ENCODE assay signal across 8 cellular contexts in genomic region chr2:218186355-218186766, GRCh38. TPM values are rescaled to one million over a fixed set of nuclear protein-coding genes. Genes with fewer than 3 reads are reported as not detected.
DNase-seq lines count a peak whose midpoint lies in the region; ATAC-seq lines count a peak whose summit lies in the region.

No MANE protein-coding gene starts in this region.

- peak; percentile 76 for ATAC-seq in HG03280 (IDR thresholded peaks at IDR 0.05; ENCODE audit: unreplicated experiment)
- ATAC-seq in effector memory CD8-positive, alpha-beta T cell (replicated peaks) = peak; percentile 98
- no peak for ATAC-seq in GM19023 (IDR thresholded peaks at IDR 0.05; ENCODE audit: unreplicated experiment)

- no peaks in the 10 kb centered on the region for H3K36me3 Mint-ChIP-seq in activated CD4-positive, alpha-beta memory T cell treated with anti-CD3 and anti-CD28 coated beads, Interleukin-2, amount 10 ng/mL, durations not matched to agents 7 days and 5 days (ENCODE audit: low read depth)
- no peaks in the 10 kb centered on the region for H3K36me3 Mint-ChIP-seq in effector memory CD8-positive, alpha-beta T cell (ENCODE audit: insufficient read depth)

- H3K4me1 Mint-ChIP-seq in activated CD4-positive, alpha-beta memory T cell treated with anti-CD3 and anti-CD28 coated beads, Interleukin-2, amount 10 ng/mL, durations not matched to agents 7 days and 5 days = peaks cover 10% of the 10 kb centered on the region
- peaks cover 0 to 2% of the 10 kb centered on the region in 2 donors for H3K4me1 Mint-ChIP-seq in effector memory CD8-positive, alpha-beta T cell (ENCODE audit: low read depth in 2 of 2)

- DNase-seq in EH (ENCODE audit: low read depth) (peak; percentile 75), NCI-H748 treated with DMSO at 0.1 percent for 48 hours (lab: John Stamatoyannopoulos, UW) (peak; percentile 28), middle frontal gyrus (ENCODE audit: extremely low spot score, low spot score) (peak; percentile 50)
- DNase-seq in activated CD4-positive, alpha-beta memory T cell treated with anti-CD3 and anti-CD28 coated beads, Interleukin-2, amount 10 ng/mL, durations not matched to agents 7 days and 5 days = peak; percentile 75
- peak; percentile 61 to 72 (median 64) for DNase-seq in effector memory CD8-positive, alpha-beta T cell
- DNase-seq in stimulated activated CD8-positive, alpha-beta memory T cell treated with anti-CD3 and anti-CD28 coated beads, Interleukin-15, amount 100 ng/mL, for 24 hours (ENCODE audit: low read depth) = peak; percentile 6

- no peaks in the 10 kb centered on the region for H3K9me3 Mint-ChIP-seq in activated CD4-positive, alpha-beta memory T cell treated with anti-CD3 and anti-CD28 coated beads, Interleukin-2, amount 10 ng/mL, durations not matched to agents 7 days and 5 days
- no peaks in the 10 kb centered on the region for H3K9me3 Mint-ChIP-seq in effector memory CD8-positive, alpha-beta T cell

- POLR2A ChIA-PET in activated CD4-positive, alpha-beta memory T cell treated with anti-CD3 and anti-CD28 coated beads, Interleukin-2, amount 10 ng/mL, durations not matched to agents 7 days and 5 days (lab: Charles Lee) = no interaction called here

- no peak overlapping the region for H3K27ac Mint-ChIP-seq in activated CD4-positive, alpha-beta memory T cell treated with anti-CD3 and anti-CD28 coated beads, Interleukin-2, amount 10 ng/mL, durations not matched to agents 7 days and 5 days
- H3K27ac Mint-ChIP-seq in effector memory CD8-positive, alpha-beta T cell = no peak overlapping the region

- H3K27me3 Mint-ChIP-seq in activated CD4-positive, alpha-beta memory T cell treated with anti-CD3 and anti-CD28 coated beads, Interleukin-2, amount 10 ng/mL, durations not matched to agents 7 days and 5 days = peaks cover 8% of the 10 kb centered on the region
- H3K27me3 Mint-ChIP-seq in effector memory CD8-positive, alpha-beta T cell = no peaks in the 10 kb centered on the region

- CTCF ChIA-PET in activated CD4-positive, alpha-beta memory T cell treated with anti-CD3 and anti-CD28 coated beads, Interleukin-2, amount 10 ng/mL, durations not matched to agents 7 days and 5 days (lab: Charles Lee) = interaction anchor here (0.6 to 2.6 kb wide), 11 partner anchors 18 to 111 kb away, joined by 3 to 13 read pairs (median 5); partner anchors contain the start of genes AAMP, ARPC2 and PNKD

- H3K4me3 Mint-ChIP-seq in activated CD4-positive, alpha-beta memory T cell treated with anti-CD3 and anti-CD28 coated beads, Interleukin-2, amount 10 ng/mL, durations not matched to agents 7 days and 5 days = no peak overlapping the region
- H3K4me3 Mint-ChIP-seq in effector memory CD8-positive, alpha-beta T cell = no peak overlapping the region

RNA-seq across cellular contexts. Expression of gene CXCR1, which starts 19.6 kb away (rescaled TPM):
- 1 to 10 TPM; 2.7 to 3.0 TPM for total RNA-seq in activated CD4-positive, alpha-beta memory T cell treated with anti-CD3 and anti-CD28 coated beads, Interleukin-2, amount 10 ng/mL, durations not matched to agents 7 days and 5 days

RNA-seq across cellular contexts. Expression of gene ARPC2, which starts 30.6 kb away (rescaled TPM):
- 100 to 1,000 TPM; 765 to 778 TPM for total RNA-seq in activated CD4-positive, alpha-beta memory T cell treated with anti-CD3 and anti-CD28 coated beads, Interleukin-2, amount 10 ng/mL, durations not matched to agents 7 days and 5 days

Comparison
In these comparisons a context has a peak if more than half of its experiments do, and no peak if none do; other contexts are left out.
1. DNase-seq: peak in every context shown above with its lines; median percentile 75 in EH; 75 in activated CD4-positive, alpha-beta memory T cell treated with anti-CD3 and anti-CD28 coated beads, Interleukin-2, amount 10 ng/mL, durations not matched to agents 7 days and 5 days; 64 in effector memory CD8-positive, alpha-beta T cell; 50 in middle frontal gyrus; 28 in NCI-H748 treated with DMSO at 0.1 percent for 48 hours; 6 in stimulated activated CD8-positive, alpha-beta memory T cell treated with anti-CD3 and anti-CD28 coated beads, Interleukin-15, amount 100 ng/mL, for 24 hours.